11 cellular contexts compared by ENCODE assay signal in genomic region chr22:38827510-38827909, GRCh38.
"Had no signal": no experiment of that assay in that cellular context is flagged by ENCODE, and none has a peak within 500 bp of the region (broad histone marks: within the 10 kb centered on the region; RNA-seq: fewer than 3 reads in every experiment).

No MANE protein-coding gene starts in this region.

- ATAC-seq: GM23338, HCT116 had no signal

- H3K36me3 ChIP-seq: HAP-1 had no signal

- H3K27ac ChIP-seq: GM23248 had no signal

- H3K9me3 ChIP-seq: HAP-1 had no signal

- H3K9ac ChIP-seq: GM23248 had no signal

- H3K4me1 ChIP-seq: HAP-1 had no signal

- FAIRE-seq: H1, H54 had no signal

- H3K4me3 ChIP-seq: GM23248, GM23338, HAP-1 had no signal

- H2AFZ ChIP-seq: GM23248, GM23338 had no signal

- DNase-seq: GM23248, GOT3, H7, H9, HCEC 1CT, HFFc6 had no signal

- H3K4me2 ChIP-seq: GM23338 had no signal
